18 cellular contexts compared by ENCODE assay signal in genomic region chrX:10534611-10535010, GRCh38.
"Had no signal": no experiment of that assay in that cellular context is flagged by ENCODE, and none has a peak within 500 bp of the region (broad histone marks: within the 10 kb centered on the region; RNA-seq: fewer than 3 reads in every experiment).

No MANE protein-coding gene starts in this region.

- H3K36me3 ChIP-seq: gastrocnemius medialis, neutrophil, upper lobe of left lung had no signal

- H3K27ac ChIP-seq: body of pancreas, epithelial cell of prostate, gastrocnemius medialis, neutrophil, skin epidermis, upper lobe of left lung had no signal

- H3K4me1 ChIP-seq: gastrocnemius medialis, upper lobe of left lung had no signal

- ATAC-seq: activated naive CD4-positive, alpha-beta T cell treated with anti-CD3 and anti-CD28 coated beads, Interleukin-2, amount 50 U/mL, for 72 hours; activated T-cell treated with anti-CD3 and anti-CD28 coated beads, Interleukin-2, amount 50 U/mL, for 72 hours; body of pancreas; gastrocnemius medialis; naive thymus-derived CD4-positive, alpha-beta T cell had no signal

- H3K4me3 ChIP-seq: body of pancreas, gastrocnemius medialis, lung, skin epidermis, upper lobe of left lung had no signal

- H3K27me3 ChIP-seq: body of pancreas, gastrocnemius medialis, neutrophil, upper lobe of left lung had no signal

- H3K9me3 ChIP-seq: body of pancreas, gastrocnemius medialis, neutrophil, upper lobe of left lung had no signal

- DNase-seq: activated CD4-positive, alpha-beta T cell treated with anti-CD3 and anti-CD28 coated beads, Interleukin-2, amount 10 ng/mL, durations not matched to agents 7 days and 5 days; activated CD4-positive, CD25-positive, alpha-beta regulatory T cell; activated CD8-positive, alpha-beta memory T cell treated with anti-CD3 and anti-CD28 coated beads, Interleukin-2, amount 50 U/mL, for 48 hours; activated gamma-delta T cell; activated T-cell treated with anti-CD3 and anti-CD28 coated beads, Interleukin-2, amount 50 U/mL, for 72 hours; amniotic stem cell; body of pancreas; gastrocnemius medialis; islet precursor cell; naive thymus-derived CD4-positive, alpha-beta T cell; stimulated activated CD4-positive, alpha-beta T cell treated with anti-CD3 and anti-CD28 coated beads, Interleukin-4, amount 100 ng/mL, for 24 hours; stimulated activated naive CD4-positive, alpha-beta T cell; upper lobe of left lung had no signal
